Comparison of ENCODE assay signal across 13 cellular contexts in the genomic region with DNA sequence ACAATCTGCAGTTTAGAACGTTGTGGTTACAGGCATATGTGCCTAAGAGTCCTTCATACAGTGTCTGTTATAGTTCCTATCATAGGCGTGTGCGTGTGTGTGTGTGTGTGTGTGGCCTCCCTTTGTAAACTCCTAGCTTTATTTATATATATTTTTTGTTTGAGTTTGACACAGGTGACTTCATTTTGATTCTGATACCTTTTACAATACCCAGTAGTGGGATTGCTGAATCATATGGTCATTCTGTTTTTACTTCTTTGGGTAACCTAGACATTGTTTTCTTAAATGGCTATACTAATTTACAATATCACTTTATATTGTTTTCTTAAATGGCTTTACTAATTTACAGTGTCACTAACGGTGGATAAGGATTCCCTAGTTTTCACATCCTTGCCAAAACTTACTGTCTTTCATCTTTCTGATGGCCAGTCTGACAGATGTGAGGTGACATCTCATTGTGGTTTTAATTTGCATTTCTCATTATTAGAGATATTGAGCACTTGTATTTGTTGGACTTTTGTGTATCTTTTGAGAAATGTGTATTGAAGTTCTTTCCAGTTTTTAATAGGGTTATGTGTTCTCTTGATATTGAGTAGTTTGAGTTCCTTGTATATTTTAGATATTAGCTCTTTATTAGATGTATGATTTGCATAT.
DNase-seq lines count a peak whose midpoint lies in the region; ATAC-seq lines count a peak whose summit lies in the region.
"Had no signal": no experiment of that assay in that cellular context is flagged by ENCODE, and none has a peak within 500 bp of the region (broad histone marks: within the 10 kb centered on the region; RNA-seq: fewer than 3 reads in every experiment).

No MANE protein-coding gene starts in this region.

- no peak overlapping the region for H3K4me3 Mint-ChIP-seq in activated T-cell treated with anti-CD3 and anti-CD28 coated beads, Interleukin-2, amount 50 U/mL, for 72 hours
- H3K4me3 Mint-ChIP-seq in activated CD8-positive, alpha-beta T cell treated with anti-CD3 and anti-CD28 coated beads, Interleukin-2, amount 10 ng/mL, durations not matched to agents 7 days and 5 days = no peak overlapping the region
- H3K4me3 Mint-ChIP-seq: activated naive CD4-positive, alpha-beta T cell treated with anti-CD3 and anti-CD28 coated beads, Interleukin-2, amount 10 ng/mL, durations not matched to agents 7 days and 5 days; HFFc6; nephron had no signal

- CTCF ChIA-PET in activated CD8-positive, alpha-beta T cell treated with anti-CD3 and anti-CD28 coated beads, Interleukin-2, amount 10 ng/mL, durations not matched to agents 7 days and 5 days (lab: Charles Lee) = no interaction called here

- POLR2A ChIA-PET in activated CD8-positive, alpha-beta T cell treated with anti-CD3 and anti-CD28 coated beads, Interleukin-2, amount 10 ng/mL, durations not matched to agents 7 days and 5 days (lab: Charles Lee) = no interaction called here

- no peak for DNase-seq in activated T-cell treated with anti-CD3 and anti-CD28 coated beads, Interleukin-2, amount 50 U/mL, for 72 hours
- no peak for DNase-seq in NCI-H2107 (lab: John Stamatoyannopoulos, UW)
- no peak for DNase-seq in cardiac septum (ENCODE audit: low spot score)
- no peak for DNase-seq in activated CD8-positive, alpha-beta T cell treated with anti-CD3 and anti-CD28 coated beads, Interleukin-2, amount 10 ng/mL, durations not matched to agents 7 days and 5 days
- DNase-seq: activated naive CD4-positive, alpha-beta T cell treated with anti-CD3 and anti-CD28 coated beads, Interleukin-2, amount 10 ng/mL, durations not matched to agents 7 days and 5 days; effector CD8-positive, alpha-beta T cell; HFFc6 had no signal

- intact Hi-C loops in cardiac septum (cut with DNase I) = no loop called here

- ATAC-seq in GM18511 (IDR thresholded peaks at IDR 0.05; ENCODE audit: unreplicated experiment) (peak; percentile 83), GM19455 (IDR thresholded peaks at IDR 0.05; ENCODE audit: unreplicated experiment) (peak; percentile 74), HG02763 (IDR thresholded peaks at IDR 0.05; ENCODE audit: unreplicated experiment) (peak; percentile 66), HG03378 (IDR thresholded peaks at IDR 0.05; ENCODE audit: unreplicated experiment) (peak; percentile 83)
- ATAC-seq in activated T-cell treated with anti-CD3 and anti-CD28 coated beads, Interleukin-2, amount 50 U/mL, for 72 hours (replicated peaks in 1 of 2) = no peak
- ATAC-seq in activated CD8-positive, alpha-beta T cell treated with anti-CD3 and anti-CD28 coated beads, Interleukin-2, amount 10 ng/mL, durations not matched to agents 7 days and 5 days = no peak
- ATAC-seq: HepG2 had no signal

- no peaks in the 10 kb centered on the region for H3K36me3 Mint-ChIP-seq in activated T-cell treated with anti-CD3 and anti-CD28 coated beads, Interleukin-2, amount 50 U/mL, for 72 hours (ENCODE audit: insufficient read depth in 2 of 2)
- no peaks in the 10 kb centered on the region for H3K36me3 Mint-ChIP-seq in activated CD8-positive, alpha-beta T cell treated with anti-CD3 and anti-CD28 coated beads, Interleukin-2, amount 10 ng/mL, durations not matched to agents 7 days and 5 days (ENCODE audit: low read depth)

- H3K27ac Mint-ChIP-seq in activated T-cell treated with anti-CD3 and anti-CD28 coated beads, Interleukin-2, amount 50 U/mL, for 72 hours = no peak overlapping the region
- no peak overlapping the region for H3K27ac Mint-ChIP-seq in activated CD8-positive, alpha-beta T cell treated with anti-CD3 and anti-CD28 coated beads, Interleukin-2, amount 10 ng/mL, durations not matched to agents 7 days and 5 days
- H3K27ac Mint-ChIP-seq: HFFc6, nephron had no signal

- no peaks in the 10 kb centered on the region for H3K9me3 Mint-ChIP-seq in activated T-cell treated with anti-CD3 and anti-CD28 coated beads, Interleukin-2, amount 50 U/mL, for 72 hours
- no peaks in the 10 kb centered on the region for H3K9me3 Mint-ChIP-seq in activated CD8-positive, alpha-beta T cell treated with anti-CD3 and anti-CD28 coated beads, Interleukin-2, amount 10 ng/mL, durations not matched to agents 7 days and 5 days (ENCODE audit: insufficient read depth)
- H3K9me3 Mint-ChIP-seq: activated naive CD4-positive, alpha-beta T cell treated with anti-CD3 and anti-CD28 coated beads, Interleukin-2, amount 10 ng/mL, durations not matched to agents 7 days and 5 days; HFFc6 had no signal

- H3K4me1 Mint-ChIP-seq in activated T-cell treated with anti-CD3 and anti-CD28 coated beads, Interleukin-2, amount 50 U/mL, for 72 hours (ENCODE audit: low read depth) = no peaks in the 10 kb centered on the region
- no peaks in the 10 kb centered on the region for H3K4me1 Mint-ChIP-seq in activated CD8-positive, alpha-beta T cell treated with anti-CD3 and anti-CD28 coated beads, Interleukin-2, amount 10 ng/mL, durations not matched to agents 7 days and 5 days (ENCODE audit: low read depth)
- H3K4me1 Mint-ChIP-seq: activated naive CD4-positive, alpha-beta T cell treated with anti-CD3 and anti-CD28 coated beads, Interleukin-2, amount 10 ng/mL, durations not matched to agents 7 days and 5 days had no signal

- H3K27me3 Mint-ChIP-seq in activated T-cell treated with anti-CD3 and anti-CD28 coated beads, Interleukin-2, amount 50 U/mL, for 72 hours (ENCODE audit: low read depth) = no peaks in the 10 kb centered on the region
- no peaks in the 10 kb centered on the region for H3K27me3 Mint-ChIP-seq in activated CD8-positive, alpha-beta T cell treated with anti-CD3 and anti-CD28 coated beads, Interleukin-2, amount 10 ng/mL, durations not matched to agents 7 days and 5 days (ENCODE audit: low read depth)
- H3K27me3 Mint-ChIP-seq: activated naive CD4-positive, alpha-beta T cell treated with anti-CD3 and anti-CD28 coated beads, Interleukin-2, amount 10 ng/mL, durations not matched to agents 7 days and 5 days had no signal

Comparison
In these comparisons a context has a peak if more than half of its experiments do, and no peak if none do; other contexts are left out.
1. ATAC-seq: peak in GM18511 (single experiment), GM19455 (single experiment), HG02763 (single experiment) and HG03378 (single experiment); none in activated T-cell treated with anti-CD3 and anti-CD28 coated beads, Interleukin-2, amount 50 U/mL, for 72 hours (0 of 2) and activated CD8-positive, alpha-beta T cell treated with anti-CD3 and anti-CD28 coated beads, Interleukin-2, amount 10 ng/mL, durations not matched to agents 7 days and 5 days (single experiment).